ENCODE assay signal across 21 cellular contexts in the genomic region with DNA sequence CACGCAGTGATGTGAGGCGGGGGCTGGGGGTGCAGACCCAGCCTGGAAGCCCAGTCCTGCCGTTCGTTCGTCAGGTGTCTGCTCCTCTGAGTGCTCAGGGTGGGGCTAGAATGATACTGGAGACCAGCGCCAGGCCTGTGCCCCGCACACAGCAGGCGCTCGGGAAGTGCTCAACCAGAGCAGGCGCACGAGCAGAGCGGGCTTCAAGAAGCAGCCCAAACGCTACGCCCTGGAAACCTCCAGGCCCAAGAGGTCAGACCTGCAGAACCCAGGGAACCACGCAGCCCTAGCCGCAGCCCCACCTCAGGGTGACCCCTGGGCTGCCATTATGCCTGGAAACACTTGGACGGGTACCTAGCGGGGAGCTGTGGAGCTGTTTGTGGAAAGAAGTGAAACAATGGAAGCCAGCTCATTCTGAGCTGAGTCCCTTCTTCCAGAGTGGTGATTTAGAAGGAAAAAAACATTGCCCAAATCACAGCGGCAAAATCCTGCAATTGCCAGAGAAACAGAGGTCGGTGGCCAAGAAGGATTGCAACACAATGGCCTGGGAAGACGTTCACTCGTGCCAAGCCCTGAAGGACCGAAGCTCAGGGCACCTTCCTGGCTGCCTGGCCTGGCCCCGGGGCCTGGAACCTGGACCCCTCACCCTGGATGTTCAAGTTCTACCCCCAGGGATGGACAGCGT. TPM values are rescaled to one million over a fixed set of nuclear protein-coding genes. Genes with fewer than 3 reads are reported as not detected.
DNase-seq lines count a peak whose midpoint lies in the region; FAIRE-seq and TF ChIP-seq lines count a peak whose summit lies in the region.
"Had no signal": no experiment of that assay in that cellular context is flagged by ENCODE, and none has a peak within 500 bp of the region (broad histone marks: within the 10 kb centered on the region; RNA-seq: fewer than 3 reads in every experiment).

No MANE protein-coding gene starts in this region.

- TF ChIP-seq EP300 in ovary (IDR thresholded peaks at IDR 0.05) (no peak), esophagus muscularis mucosa (IDR thresholded peaks at IDR 0.05) (no peak)

- H3K4me1 ChIP-seq in adipocyte (ENCODE audit: control insufficient read depth, insufficient read depth, low read length) (peaks cover 34% of the 10 kb centered on the region), ovary (ENCODE audit: insufficient read depth) (peaks cover 13% of the 10 kb centered on the region), vagina (peaks cover 48% of the 10 kb centered on the region), esophagus muscularis mucosa (peaks cover 0 to 25% (median 11%) of the 10 kb centered on the region in 4 donors)
- H3K4me1 ChIP-seq: HAP-1 had no signal

- intact Hi-C loops in ovary (cut with DNase I), result no loop called here
- intact Hi-C loops in vagina (cut with DNase I), result no loop called here
- intact Hi-C loops in esophagus muscularis mucosa (cut with DNase I), result no loop called here

- peak overlapping the region; percentile 67 for H3K9ac ChIP-seq in adipocyte (ENCODE audit: low read length)

- TF ChIP-seq POLR2A in ovary (IDR thresholded peaks at IDR 0.05), result no peak
- no peak for TF ChIP-seq POLR2A in vagina (IDR thresholded peaks at IDR 0.05)
- TF ChIP-seq POLR2A in esophagus muscularis mucosa (IDR thresholded peaks at IDR 0.05; ENCODE audit: low read depth), result no peak

- DNase-seq in adipocyte (ENCODE audit: low read depth), result no peak
- peak; percentile 27 for DNase-seq in fibroblast of pulmonary artery (ENCODE audit: low read depth)
- peak; percentile 58 to 86 (median 78) for DNase-seq in ovary
- peak in 1 of 2 donors; percentile 91 for DNase-seq in vagina (ENCODE audit: extremely low spot score in 2 of 2)
- no peak for DNase-seq in COLO829 (ENCODE audit: low spot score)
- DNase-seq in GM19239 (ENCODE audit: insufficient read length, low spot score), result no peak
- DNase-seq in esophagus muscularis mucosa (ENCODE audit: extremely low spot score), result no peak
- DNase-seq: activated CD4-positive, alpha-beta T cell treated with anti-CD3 and anti-CD28 coated beads, Interleukin-2, amount 50 U/mL, for 48 hours; activated T-cell treated with anti-CD3 and anti-CD28 coated beads, Interleukin-2, amount 50 U/mL, for 72 hours; CD4-positive, alpha-beta T cell; cortex of kidney; EL; kidney; NCI-H187 treated with DMSO at 0.1 percent for 48 hours; NCI-H524; PC-9; spleen had no signal

- WGBS in ovary, 3 donors, result 72 to 80% (median 77%) methylated on average over 25 of the region's 25 CpGs
- 84% methylated on average over 18 of the region's 25 CpGs for WGBS in esophagus muscularis mucosa

- H3K4me3 ChIP-seq in adipocyte (ENCODE audit: low read length) (peak overlapping the region; percentile 52), fibroblast of pulmonary artery (replicated peaks; ENCODE audit: low read depth, low read length) (no peak overlapping the region), ovary (no peak overlapping the region), vagina (no peak overlapping the region), esophagus muscularis mucosa (no peak overlapping the region)
- H3K4me3 ChIP-seq: HAP-1, hepatocyte, PC-9, spleen had no signal

- H3K27me3 ChIP-seq in adipocyte (replicated peaks; ENCODE audit: control insufficient read depth, insufficient read depth, low read length) (peaks cover 1% of the 10 kb centered on the region), ovary (no peaks in the 10 kb centered on the region), vagina (no peaks in the 10 kb centered on the region), esophagus muscularis mucosa (no peaks in the 10 kb centered on the region)
- H3K27me3 ChIP-seq: hepatocyte had no signal

- no peaks in the 10 kb centered on the region for H3K36me3 ChIP-seq in adipocyte (ENCODE audit: control insufficient read depth, insufficient read depth, low read length, severe bottlenecking)
- no peaks in the 10 kb centered on the region for H3K36me3 ChIP-seq in ovary
- no peaks in the 10 kb centered on the region for H3K36me3 ChIP-seq in vagina
- H3K36me3 ChIP-seq in esophagus muscularis mucosa, result no peaks in the 10 kb centered on the region
- H3K36me3 ChIP-seq: HAP-1, spleen had no signal

- H3K27ac ChIP-seq in ovary (peak overlapping the region; percentile 25 to 30), vagina (peak overlapping the region; percentile 86), esophagus muscularis mucosa (replicated peaks in 1 of 4) (no peak overlapping the region)
- H3K27ac ChIP-seq: epithelial cell of prostate, hepatocyte, PC-9, spleen had no signal

- H3K9me3 ChIP-seq in adipocyte (ENCODE audit: control insufficient read depth, low read length), result peaks cover 6% of the 10 kb centered on the region
- H3K9me3 ChIP-seq in ovary, result no peaks in the 10 kb centered on the region
- no peaks in the 10 kb centered on the region for H3K9me3 ChIP-seq in vagina
- peaks cover 0 to 2% (median 0%) of the 10 kb centered on the region in 4 donors for H3K9me3 ChIP-seq in esophagus muscularis mucosa
- H3K9me3 ChIP-seq: HAP-1 had no signal

- no peak for FAIRE-seq in GM19239 (lab: Jason Lieb, UNC)
- FAIRE-seq: kidney had no signal

- TF ChIP-seq CTCF in fibroblast of pulmonary artery (IDR thresholded peaks at IDR 0.05; ENCODE audit: low read length, missing control alignments), result no peak
- TF ChIP-seq CTCF in ovary (IDR thresholded peaks at IDR 0.05), result no peak
- no peak for TF ChIP-seq CTCF in vagina (IDR thresholded peaks at IDR 0.05)
- no peak for TF ChIP-seq CTCF in esophagus muscularis mucosa (IDR thresholded peaks at IDR 0.05)

RNA-seq across cellular contexts. Expression of a gene that starts 40.5 kb away (rescaled TPM):
- total RNA-seq in ovary, result 10 to 100 TPM in 6 of 7 donors, 1 to 10 TPM in 1; 5.6 to 24.7 (median 14.0) TPM
- polyA plus RNA-seq in ovary, result 10 to 100 TPM in 1 of 2 donors, 1 to 10 TPM in 1; 3.1 to 13.9 TPM
- total RNA-seq in vagina, result 52.1 TPM
- total RNA-seq in esophagus muscularis mucosa, result 1 to 10 TPM in 3 of 4 donors, under 1 TPM in 1; 0.99 to 1.7 (median 1.2) TPM
- total RNA-seq: activated T-cell treated with anti-CD3 and anti-CD28 coated beads, Interleukin-2, amount 50 U/mL, for 72 hours; CD4-positive, alpha-beta T cell; HT1080 had no signal

Comparison
In these comparisons a context has a peak if more than half of its experiments do, and no peak if none do; other contexts are left out.
1. DNase-seq: peak in fibroblast of pulmonary artery (single experiment) and ovary (5 of 5); none in adipocyte (single experiment), COLO829 (single experiment), GM19239 (single experiment) and esophagus muscularis mucosa (single experiment).
2. H3K27ac ChIP-seq: peak in ovary (2 of 2) and vagina (single experiment); none in esophagus muscularis mucosa (0 of 4).